22 cellular contexts compared by ENCODE assay signal in the genomic region with DNA sequence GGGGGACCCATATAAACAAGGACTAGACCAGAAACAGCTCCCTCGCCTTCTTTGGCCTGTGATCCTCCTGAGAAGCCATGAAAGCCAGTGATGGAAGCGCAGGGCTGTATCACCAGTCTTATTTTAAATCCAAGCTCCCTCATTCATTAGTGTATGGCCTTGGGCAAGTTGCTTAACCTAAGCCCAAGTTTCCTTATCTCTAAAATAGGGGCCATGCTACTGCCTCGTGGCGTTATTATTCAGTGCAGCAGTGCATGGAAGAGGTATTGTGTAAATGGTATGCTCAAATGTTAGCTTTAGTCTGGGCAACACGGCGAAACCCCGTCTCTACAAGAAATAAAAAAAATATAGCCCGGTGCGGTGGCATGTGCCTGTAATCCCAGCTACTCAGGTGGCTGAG.
"Had no signal": no experiment of that assay in that cellular context is flagged by ENCODE, and none has a peak within 500 bp of the region (broad histone marks: within the 10 kb centered on the region; RNA-seq: fewer than 3 reads in every experiment).

No MANE protein-coding gene starts in this region.

- H3K4me1 ChIP-seq: foreskin keratinocyte, gastroesophageal sphincter, heart left ventricle, left lung, lower lobe of right lung had no signal

- H2AFZ ChIP-seq: hepatocyte had no signal

- H3K9me3 ChIP-seq: gastroesophageal sphincter, heart left ventricle, left lung, lower lobe of right lung, mucosa of descending colon had no signal

- H3K4me2 ChIP-seq: hepatocyte had no signal

- H3K27me3 ChIP-seq: dorsolateral prefrontal cortex, foreskin keratinocyte, gastroesophageal sphincter, heart left ventricle, hepatocyte, left lung had no signal

- FAIRE-seq: colon, frontal cortex had no signal

- H3K36me3 ChIP-seq: gastroesophageal sphincter, lower lobe of right lung had no signal

- H3K27ac ChIP-seq: coronary artery, dorsolateral prefrontal cortex, foreskin keratinocyte, gastroesophageal sphincter, heart left ventricle, hepatocyte, left lung, lower lobe of right lung had no signal

- H3K4me3 ChIP-seq: coronary artery, dorsolateral prefrontal cortex, gastroesophageal sphincter, heart left ventricle, hepatocyte, left lung, lower lobe of right lung, mucosa of descending colon had no signal

- H3K79me2 ChIP-seq: hepatocyte had no signal

- ATAC-seq: esophagus mucosa, foreskin keratinocyte, gastroesophageal sphincter, heart left ventricle, left cardiac atrium, left lung, left ventricle myocardium superior, lower lobe of right lung, mucosa of descending colon had no signal

- DNase-seq: dermis blood vessel endothelial cell; dorsolateral prefrontal cortex; effector CD4-positive, alpha-beta T cell; effector memory CD4-positive, alpha-beta T cell; foreskin keratinocyte; heart left ventricle; hypothalamus; immature natural killer cell; islet precursor cell; left cardiac atrium; left ventricle myocardium superior; lower lobe of right lung; mesenchymal stem cell; mucosa of descending colon; naive B cell had no signal
